ENCODE assay signal across 32 cellular contexts in the genomic region with DNA sequence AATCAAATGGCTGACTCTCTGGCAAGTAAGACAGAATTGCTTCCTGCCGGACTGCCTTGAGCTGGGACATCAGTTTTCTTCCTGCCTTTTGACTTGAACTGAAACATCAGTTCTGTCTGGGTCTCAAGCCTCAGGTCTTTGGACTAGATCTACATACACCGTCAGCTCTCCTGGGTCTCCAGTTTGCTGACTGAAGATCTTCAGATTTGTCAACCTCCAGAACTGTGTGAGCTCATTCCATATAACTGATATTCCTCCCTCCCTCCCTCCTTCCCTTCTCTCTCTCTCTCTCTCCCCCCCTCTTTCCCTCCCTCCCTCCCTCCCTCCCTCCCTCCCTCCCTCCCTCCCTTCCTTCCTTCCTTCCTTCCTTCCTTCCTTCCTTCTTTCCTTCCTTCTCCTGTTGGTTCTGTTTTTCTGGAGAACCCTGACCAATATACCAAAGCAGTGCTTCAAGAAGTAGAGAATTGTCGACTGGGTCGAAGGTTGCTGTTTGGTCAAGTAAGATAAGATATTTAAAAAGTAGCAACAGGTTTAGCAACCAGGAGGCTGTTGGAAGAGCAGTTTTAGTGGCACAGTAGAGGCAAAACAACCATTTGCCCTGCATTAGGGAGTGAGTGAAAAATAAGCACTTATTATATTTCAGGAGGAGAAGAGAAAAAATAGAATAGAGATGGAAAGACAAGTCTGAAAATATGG.
"Had no signal": no experiment of that assay in that cellular context is flagged by ENCODE, and none has a peak within 500 bp of the region (broad histone marks: within the 10 kb centered on the region; RNA-seq: fewer than 3 reads in every experiment).

No MANE protein-coding gene starts in this region.

- ATAC-seq: activated CD4-positive, CD25-positive, alpha-beta regulatory T cell treated with anti-CD3 and anti-CD28 coated beads, Interleukin-2, amount 50 U/mL, for 24 hours; activated CD8-positive, alpha-beta T cell treated with anti-CD3 and anti-CD28 coated beads for 36 hours; activated T-cell treated with anti-CD3 and anti-CD28 coated beads, Interleukin-2, amount 50 U/mL, for 4 hours; activated T-helper 17 cell treated with anti-CD3 and anti-CD28 coated beads, Interleukin-2, amount 50 U/mL, for 72 hours; effector memory CD8-positive, alpha-beta T cell; gastroesophageal sphincter; heart right ventricle; T-helper 17 cell had no signal

- H3K27ac ChIP-seq: brain microvascular endothelial cell, coronary artery, esophagus squamous epithelium, gastroesophageal sphincter, heart right ventricle, WERI-Rb-1 had no signal

- H3K36me3 Mint-ChIP-seq: activated naive CD8-positive, alpha-beta T cell had no signal

- H3K9me3 Mint-ChIP-seq: activated B cell treated with CpG ODN at 0.5 μM for 24 hours; activated CD8-positive, alpha-beta T cell treated with anti-CD3 and anti-CD28 coated beads for 36 hours; activated T-cell treated with anti-CD3 and anti-CD28 coated beads, Interleukin-2, amount 50 U/mL, for 4 hours; activated T-helper 17 cell treated with anti-CD3 and anti-CD28 coated beads, Interleukin-2, amount 50 U/mL, for 72 hours; central memory CD8-positive, alpha-beta T cell; dendritic cell treated with granulocyte-macrophage colony-stimulating factor and Interleukin-4, amounts not matched to agents 40 ng/mL and 50 ng/mL, for 4 days; effector memory CD8-positive, alpha-beta T cell; T-helper 2 cell treated with Interferon-gamma antibody and Interleukin-4, amounts not matched to agents 5 μg/mL and 100 μg/mL, for 36 hours had no signal

- H3K9me3 ChIP-seq: esophagus squamous epithelium, gastroesophageal sphincter, heart right ventricle had no signal

- H3K4me3 Mint-ChIP-seq: activated B cell treated with CpG ODN at 0.5 μM for 24 hours; activated CD8-positive, alpha-beta T cell treated with anti-CD3 and anti-CD28 coated beads for 36 hours; activated naive CD8-positive, alpha-beta T cell; activated T-cell treated with anti-CD3 and anti-CD28 coated beads, Interleukin-2, amount 50 U/mL, for 4 hours; activated T-helper 17 cell treated with anti-CD3 and anti-CD28 coated beads, Interleukin-2, amount 50 U/mL, for 72 hours; central memory CD8-positive, alpha-beta T cell; dendritic cell treated with granulocyte-macrophage colony-stimulating factor and Interleukin-4, amounts not matched to agents 40 ng/mL and 50 ng/mL, for 4 days; effector memory CD8-positive, alpha-beta T cell; T-helper 17 cell; T-helper 2 cell treated with Interferon-gamma antibody and Interleukin-4, amounts not matched to agents 5 μg/mL and 100 μg/mL, for 36 hours had no signal

- H3K4me3 ChIP-seq: coronary artery, dorsolateral prefrontal cortex, esophagus squamous epithelium, gastroesophageal sphincter, heart right ventricle had no signal

- H3K4me1 Mint-ChIP-seq: activated B cell treated with CpG ODN at 0.5 μM for 24 hours; activated T-helper 17 cell treated with anti-CD3 and anti-CD28 coated beads, Interleukin-2, amount 50 U/mL, for 72 hours had no signal

- H3K27ac Mint-ChIP-seq: activated B cell treated with CpG ODN at 0.5 μM for 24 hours; activated CD8-positive, alpha-beta T cell treated with anti-CD3 and anti-CD28 coated beads for 36 hours; activated naive CD8-positive, alpha-beta T cell; activated T-helper 17 cell treated with anti-CD3 and anti-CD28 coated beads, Interleukin-2, amount 50 U/mL, for 72 hours; dendritic cell treated with granulocyte-macrophage colony-stimulating factor and Interleukin-4, amounts not matched to agents 40 ng/mL and 50 ng/mL, for 4 days; effector memory CD8-positive, alpha-beta T cell; T-helper 17 cell; T-helper 2 cell treated with Interferon-gamma antibody and Interleukin-4, amounts not matched to agents 5 μg/mL and 100 μg/mL, for 36 hours had no signal

- H3K4me1 ChIP-seq: esophagus squamous epithelium, gastroesophageal sphincter had no signal

- H3K36me3 ChIP-seq: brain microvascular endothelial cell had no signal

- H3K27me3 Mint-ChIP-seq: activated CD8-positive, alpha-beta T cell treated with anti-CD3 and anti-CD28 coated beads for 36 hours; activated naive CD8-positive, alpha-beta T cell; central memory CD8-positive, alpha-beta T cell; effector memory CD8-positive, alpha-beta T cell; T-helper 17 cell had no signal

- H3K27me3 ChIP-seq: brain microvascular endothelial cell, dorsolateral prefrontal cortex, esophagus squamous epithelium, gastroesophageal sphincter, heart right ventricle had no signal

- FAIRE-seq: astrocyte, bronchial epithelial cell had no signal

- DNase-seq: activated B cell treated with CpG ODN at 0.5 μM for 24 hours; activated CD4-positive, alpha-beta T cell treated with anti-CD3 and anti-CD28 coated beads for 48 hours; activated CD4-positive, alpha-beta T cell treated with anti-CD3 and anti-CD28 coated beads, Interleukin-2, amount 50 U/mL, for 1 hour; activated CD4-positive, alpha-beta T cell treated with anti-CD3 and anti-CD28 coated beads, Interleukin-2, amount 50 U/mL, for 48 hours; activated CD8-positive, alpha-beta memory T cell treated with anti-CD3 and anti-CD28 coated beads for 24 hours; activated CD8-positive, alpha-beta T cell treated with anti-CD3 and anti-CD28 coated beads for 36 hours; activated effector memory CD4-positive, alpha-beta T cell treated with Interleukin-2 at 50 U/mL for 16 hours; activated gamma-delta T cell treated with Interleukin-2 at 50 U/mL for 16 hours; activated naive CD4-positive, alpha-beta T cell treated with anti-CD3 and anti-CD28 coated beads, Interleukin-2, amount 50 U/mL, for 16 hours; activated naive CD4-positive, alpha-beta T cell treated with Interleukin-2 at 50 U/mL for 16 hours; activated T-cell treated with anti-CD3 and anti-CD28 coated beads, Interleukin-2, amount 50 U/mL, for 4 hours; amniotic stem cell; brain microvascular endothelial cell; dorsolateral prefrontal cortex; effector CD4-positive, alpha-beta T cell; effector memory CD8-positive, alpha-beta T cell; esophagus squamous epithelium; foreskin melanocyte; heart right ventricle; T-helper 1 cell; T-helper 17 cell; WERI-Rb-1 had no signal
